8 cellular contexts compared by ENCODE assay signal in genomic region chr10:84308481-84309304, GRCh38. TPM values are rescaled to one million over a fixed set of nuclear protein-coding genes. Genes with fewer than 3 reads are reported as not detected.
DNase-seq lines count a peak whose midpoint lies in the region; ATAC-seq, FAIRE-seq and TF ChIP-seq lines count a peak whose summit lies in the region.

No MANE protein-coding gene starts in this region.

- intact Hi-C loops in CD14-positive monocyte (cut with micrococcal nuclease) = no loop called here
- intact Hi-C loops in testis (cut with DNase I; ENCODE audit: low total_unique reads) = no loop called here

- TF ChIP-seq POLR2A in GM12891 (IDR thresholded peaks at IDR 0.05; ENCODE audit: low read depth, low read length) = no peak
- no peak for TF ChIP-seq POLR2A in testis (IDR thresholded peaks at IDR 0.05)

- no peaks in the 10 kb centered on the region for H3K36me3 ChIP-seq in small intestine (ENCODE audit: control insufficient read depth in 2 of 2, insufficient read depth in 2 of 2, low read length in 2 of 2)
- no peaks in the 10 kb centered on the region for H3K36me3 ChIP-seq in testis (ENCODE audit: low read depth, missing control alignments)

- FAIRE-seq in GM12891 (lab: Jason Lieb, UNC) (peak; percentile 35), small intestine (lab: Jason Lieb, UNC) (no peak)

- H3K4me3 Mint-ChIP-seq in CD14-positive monocyte = peak overlapping the region in 1 of 2 donors; percentile 78

- H3K9me3 ChIP-seq in small intestine (ENCODE audit: control insufficient read depth, low read depth) (no peaks in the 10 kb centered on the region), testis (no peaks in the 10 kb centered on the region)

- H3K4me1 ChIP-seq in small intestine (ENCODE audit: control insufficient read depth in 2 of 2, insufficient read depth in 1 of 2, low read depth in 1 of 2, low read length in 1 of 2) = peaks cover 5 to 7% of the 10 kb centered on the region in 2 donors
- no peaks in the 10 kb centered on the region for H3K4me1 ChIP-seq in testis

- H3K27me3 Mint-ChIP-seq in CD14-positive monocyte (ENCODE audit: low read depth in 3 of 3) = peaks cover 2 to 8% (median 3%) of the 10 kb centered on the region in 3 donors

- DNase-seq in GM12891 (ENCODE audit: insufficient read length, low spot score) = no peak
- DNase-seq in T-helper 1 cell = peak in 3 of 5 donors; percentile 6 to 70 (median 8)
- DNase-seq in coronary artery (ENCODE audit: low spot score) = no peak
- DNase-seq in small intestine = peak; percentile 64
- DNase-seq in CD14-positive monocyte (ENCODE audit: low spot score) = no peak
- DNase-seq in testis = no peak

- peak overlapping the region in 3 of 7 donors; percentile 2 to 86 (median 66) for H3K27ac Mint-ChIP-seq in CD14-positive monocyte

- H3K9me3 Mint-ChIP-seq in CD14-positive monocyte = peaks cover 0 to 5% (median 4%) of the 10 kb centered on the region in 7 donors

- 12 to 14% (median 13%) methylated on average over 6 of the region's 6 CpGs for WGBS in small intestine, 3 donors
- 40 to 49% methylated on average over 6 of the region's 6 CpGs for WGBS in testis, 2 donors

- peaks cover 20% of the 10 kb centered on the region for H3K4me1 Mint-ChIP-seq in CD14-positive monocyte

- no peaks in the 10 kb centered on the region for H3K36me3 Mint-ChIP-seq in CD14-positive monocyte

- ATAC-seq in HG03432 (IDR thresholded peaks at IDR 0.05; ENCODE audit: unreplicated experiment) = peak; percentile 80
- no peak for ATAC-seq in HG03280 (IDR thresholded peaks at IDR 0.05; ENCODE audit: unreplicated experiment)

- no peak overlapping the region for H3K27ac ChIP-seq in coronary artery
- H3K27ac ChIP-seq in small intestine (ENCODE audit: low read depth in 1 of 2, low read length in 1 of 2) = no peak overlapping the region
- H3K27ac ChIP-seq in testis = no peak overlapping the region

- H3K4me3 ChIP-seq in coronary artery (peak overlapping the region; percentile 13), small intestine (ENCODE audit: low read depth in 1 of 2, low read length in 2 of 2) (no peak overlapping the region), testis (no peak overlapping the region)

- no peaks in the 10 kb centered on the region for H3K27me3 ChIP-seq in small intestine (ENCODE audit: control insufficient read depth in 2 of 2, insufficient read depth in 2 of 2, low read length in 2 of 2)
- H3K27me3 ChIP-seq in testis = no peaks in the 10 kb centered on the region

- no peak for TF ChIP-seq CTCF in coronary artery (IDR thresholded peaks at IDR 0.05)
- TF ChIP-seq CTCF in CD14-positive monocyte (IDR thresholded peaks at IDR 0.05) = no peak
- no peak for TF ChIP-seq CTCF in testis (IDR thresholded peaks at IDR 0.05)

TF ChIP-seq in GM12891, 5 proteins besides CTCF, POLR2A, EP300 and RAD21:
- peak; percentile 86 for TF ChIP-seq SPI1 (IDR thresholded peaks at IDR 0.05; ENCODE audit: low read depth, low read length)
- TF ChIP-seq POU2F2 (IDR thresholded peaks at IDR 0.05; ENCODE audit: low read depth, low read length) = no peak
- TF ChIP-seq PAX5 (IDR thresholded peaks at IDR 0.05; ENCODE audit: insufficient read depth, low read length, severe bottlenecking) = no peak
- no peak for TF ChIP-seq TAF1 (IDR thresholded peaks at IDR 0.05; ENCODE audit: low read depth, low read length)
- no peak for TF ChIP-seq POLR2AphosphoS5 (IDR thresholded peaks at IDR 0.05; ENCODE audit: low read depth, low read length)

RNA-seq across cellular contexts. Expression of gene CCSER2, which starts 19.7 kb away (rescaled TPM):
- polyA plus RNA-seq in GM12891 (2012; ENCODE audit: low read depth, missing spikeins) = 5.6 TPM
- polyA plus RNA-seq in small intestine (10 to 100 TPM in 2 of 3 donors, 1 to 10 TPM in 1; 9.8 to 22.8 (median 20.0) TPM), CD14-positive monocyte (10 to 100 TPM; 14.3 to 23.3 TPM), testis (ENCODE audit: insufficient read depth, low read depth, low replicate concordance) (146 TPM)
- 100 to 1,000 TPM in 1 of 2 donors, 10 to 100 TPM in 1; 65.4 to 148 TPM for total RNA-seq in testis

Comparison
In these comparisons a context has a peak if more than half of its experiments do, and no peak if none do; other contexts are left out.
1. DNase-seq: peak in T-helper 1 cell (3 of 5) and small intestine (single experiment); none in GM12891 (single experiment), coronary artery (single experiment), CD14-positive monocyte (single experiment) and testis (single experiment).